10 cellular contexts compared by ENCODE assay signal in the genomic region with DNA sequence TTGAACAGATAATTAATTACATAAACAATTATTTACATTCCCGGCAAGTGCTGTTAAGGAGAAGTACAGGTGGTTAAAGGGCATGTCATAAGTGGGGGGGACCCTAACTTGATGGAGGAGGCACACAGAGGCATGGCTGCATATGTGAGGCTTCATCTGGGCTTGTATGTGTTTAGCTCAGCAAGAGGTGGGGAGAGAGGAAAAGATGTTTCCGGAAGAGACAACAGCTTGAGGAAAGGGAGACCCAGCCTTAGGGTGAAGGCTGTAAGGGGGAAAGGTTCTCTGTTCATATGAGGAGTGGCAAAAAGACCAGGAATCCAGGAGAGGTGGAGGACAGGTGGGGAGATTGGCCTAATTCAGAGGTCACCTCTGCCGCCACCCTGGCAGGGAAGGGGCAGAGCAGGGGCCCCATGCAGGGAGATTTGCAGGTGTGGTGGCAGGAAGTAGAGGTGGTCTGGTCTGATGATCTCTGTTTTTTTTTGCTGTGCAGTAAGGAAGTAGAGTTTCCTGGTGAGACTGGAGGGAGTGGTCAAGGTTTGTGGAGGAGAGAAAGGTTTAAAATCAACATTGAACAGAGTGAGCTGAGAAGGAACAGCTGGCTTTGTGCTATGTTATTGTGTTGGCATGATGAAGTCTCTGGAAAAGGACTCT. TPM values are rescaled to one million over a fixed set of nuclear protein-coding genes. Genes with fewer than 3 reads are reported as not detected.
DNase-seq lines count a peak whose midpoint lies in the region; ATAC-seq and TF ChIP-seq lines count a peak whose summit lies in the region.
"Had no signal": no experiment of that assay in that cellular context is flagged by ENCODE, and none has a peak within 500 bp of the region (broad histone marks: within the 10 kb centered on the region; RNA-seq: fewer than 3 reads in every experiment).

No MANE protein-coding gene starts in this region.

- H3K4me3 Mint-ChIP-seq in memory B cell, result peak overlapping the region; percentile 65
- H3K4me3 Mint-ChIP-seq in HFFc6, result no peak overlapping the region

- ATAC-seq in GM18858 (IDR thresholded peaks at IDR 0.05; ENCODE audit: unreplicated experiment) (peak; percentile 91), GM21717 (IDR thresholded peaks at IDR 0.05; ENCODE audit: unreplicated experiment) (peak; percentile 88), memory B cell (ENCODE audit: low read depth) (peak; percentile 91)

- TF ChIP-seq CTCF in HFFc6 (IDR thresholded peaks at IDR 0.05), result no peak

- H3K9me3 Mint-ChIP-seq in memory B cell, result no peaks in the 10 kb centered on the region
- H3K9me3 Mint-ChIP-seq in HFFc6, result no peaks in the 10 kb centered on the region

- DNase-seq in Jurkat, Clone E6-1 (ENCODE audit: low read depth, low spot score), result peak; percentile 47
- DNase-seq in memory B cell (ENCODE audit: low spot score in 2 of 2), result peak in 1 of 2 donors; percentile 48
- DNase-seq in HuH-7.5 (ENCODE audit: low spot score), result no peak
- DNase-seq in HFFc6, result no peak
- no peak for DNase-seq in stimulated activated CD8-positive, alpha-beta memory T cell treated with anti-CD3 and anti-CD28 coated beads, Interleukin-4, amount 100 ng/mL, for 48 hours
- no peak for DNase-seq in AG20443 (ENCODE audit: low spot score)
- DNase-seq: islet precursor cell had no signal

- peak overlapping the region; percentile 88 for H3K27ac Mint-ChIP-seq in memory B cell
- no peak overlapping the region for H3K27ac Mint-ChIP-seq in HFFc6

- H3K36me3 Mint-ChIP-seq in memory B cell (peaks cover 16% of the 10 kb centered on the region), HFFc6 (ENCODE audit: low read depth) (no peaks in the 10 kb centered on the region; the same call in 1 of the 2 replicates)

- H3K4me1 Mint-ChIP-seq in memory B cell, result peaks cover 65% of the 10 kb centered on the region
- peaks cover 44% of the 10 kb centered on the region for H3K4me1 Mint-ChIP-seq in HFFc6 (ENCODE audit: low read depth)

- H3K27me3 Mint-ChIP-seq in memory B cell (no peaks in the 10 kb centered on the region), HFFc6 (ENCODE audit: insufficient read depth) (peaks cover 4% of the 10 kb centered on the region)

- H3K4me3 ChIP-seq in Jurkat, Clone E6-1 (ENCODE audit: low read length), result peak overlapping the region; percentile 16
- H3K4me3 ChIP-seq: K562 had no signal

RNA-seq across cellular contexts. Expression of a gene that starts 9.0 kb away (rescaled TPM):
- 29.6 TPM for polyA plus RNA-seq in Jurkat, Clone E6-1 (2012; ENCODE audit: insufficient read depth, insufficient read length)
- total RNA-seq in HFFc6 (2021; fragmentation: NEBNext Ultra II Directional; extraction: Animal tissue kit (Norgen Biotek cat#: 25700)), result 10 to 100 TPM in 1 of 6 experiments, 1 to 10 TPM in 5; 7.7 to 12.3 (median 8.7) TPM
